In the genomic region with DNA sequence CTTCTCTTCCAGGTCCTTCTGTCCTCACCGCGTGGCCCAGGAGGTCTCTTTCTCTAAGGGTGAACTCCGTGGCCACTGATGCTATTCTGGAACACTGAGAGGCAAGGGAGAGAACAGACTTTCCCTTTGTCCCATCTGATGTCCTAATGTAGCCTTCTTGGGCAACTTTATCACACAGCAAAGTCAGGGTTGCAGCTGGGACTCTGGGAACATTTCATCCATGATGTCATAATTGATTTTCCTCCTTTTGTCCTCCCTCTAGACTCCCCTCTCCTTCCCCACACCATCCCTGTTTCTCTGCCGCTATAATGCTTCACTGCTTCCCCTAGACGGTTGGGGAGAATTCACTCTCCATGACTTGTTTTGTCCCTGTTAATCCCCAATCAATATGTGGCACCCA, we compare ENCODE assay signal across 22 cellular contexts.
"Had no signal": no experiment of that assay in that cellular context is flagged by ENCODE, and none has a peak within 500 bp of the region (broad histone marks: within the 10 kb centered on the region; RNA-seq: fewer than 3 reads in every experiment).

No MANE protein-coding gene starts in this region.

- H3K27ac ChIP-seq: coronary artery, dorsolateral prefrontal cortex, foreskin keratinocyte, heart right ventricle, left lung, lower lobe of right lung had no signal

- ATAC-seq: foreskin keratinocyte, heart right ventricle, left cardiac atrium, left lung, left ventricle myocardium superior, lower lobe of right lung had no signal

- H3K4me3 ChIP-seq: coronary artery, dorsolateral prefrontal cortex, esophagus muscularis mucosa, heart right ventricle, left lung, lower lobe of right lung had no signal

- FAIRE-seq: colon, endothelial cell of umbilical vein, frontal cortex, islet of Langerhans, keratinocyte had no signal

- H3K27me3 ChIP-seq: dorsolateral prefrontal cortex, esophagus muscularis mucosa, foreskin keratinocyte had no signal

- H3K9me3 ChIP-seq: lower lobe of right lung had no signal

- H3K4me1 ChIP-seq: esophagus muscularis mucosa, foreskin keratinocyte, heart right ventricle, left lung, lower lobe of right lung had no signal

- H3K36me3 ChIP-seq: esophagus muscularis mucosa, heart right ventricle, left lung, lower lobe of right lung had no signal

- DNase-seq: dermis blood vessel endothelial cell; dorsolateral prefrontal cortex; effector CD4-positive, alpha-beta T cell; effector memory CD4-positive, alpha-beta T cell; foreskin keratinocyte; glutamatergic neuron; head of caudate nucleus; heart right ventricle; hippocampal formation; left cardiac atrium; left lung; left ventricle myocardium superior; lower lobe of right lung; mesenchymal stem cell; midbrain had no signal
